29 cellular contexts compared by ENCODE assay signal in the genomic region with DNA sequence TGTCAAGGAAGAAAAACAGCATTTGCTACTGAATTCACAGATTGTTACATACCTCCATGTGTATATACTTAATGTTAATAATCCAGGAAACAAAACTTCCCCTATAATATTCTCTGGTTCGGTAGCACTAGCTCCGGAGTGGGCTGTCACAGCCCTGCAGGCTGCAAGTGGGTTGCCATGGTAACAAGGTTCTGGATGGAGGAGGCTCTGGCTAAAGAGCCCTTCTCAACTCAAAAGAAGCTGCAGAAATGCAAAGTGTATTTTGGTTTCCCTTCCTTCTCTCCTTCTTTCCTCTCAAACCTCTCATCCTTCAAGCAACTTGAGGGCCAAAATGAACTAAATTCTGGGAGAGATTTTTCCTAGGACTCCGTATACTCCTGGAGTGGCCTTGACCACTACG. TPM values are rescaled to one million over a fixed set of nuclear protein-coding genes. Genes with fewer than 3 reads are reported as not detected.
DNase-seq lines count a peak whose midpoint lies in the region; TF ChIP-seq lines count a peak whose summit lies in the region.
"Had no signal": no experiment of that assay in that cellular context is flagged by ENCODE, and none has a peak within 500 bp of the region (broad histone marks: within the 10 kb centered on the region; RNA-seq: fewer than 3 reads in every experiment).

No MANE protein-coding gene starts in this region.

- no peaks in the 10 kb centered on the region for H3K36me3 ChIP-seq in transverse colon
- H3K36me3 ChIP-seq: left lung had no signal

- H3K4me3 ChIP-seq in transverse colon = no peak overlapping the region
- H3K4me3 ChIP-seq: A549, left lung, smooth muscle cell had no signal

- intact Hi-C loops in head of caudate nucleus (cut with DNase I) = no loop called here
- intact Hi-C loops in transverse colon (cut with DNase I; ENCODE audit: low total_unique reads) = no loop called here

- H3K4me1 ChIP-seq in transverse colon = no peaks in the 10 kb centered on the region
- H3K4me1 ChIP-seq: A549, Caco-2, left lung had no signal

- H3K27ac ChIP-seq in temporal lobe (ENCODE audit: low read depth, low read length) (peak overlapping the region; percentile 44), transverse colon (no peak overlapping the region)
- H3K27ac ChIP-seq: A549, left lung had no signal

- H3K9me3 ChIP-seq in transverse colon = no peaks in the 10 kb centered on the region
- H3K9me3 ChIP-seq: A549, Caco-2, left lung had no signal

- TF ChIP-seq EP300 in transverse colon (IDR thresholded peaks at IDR 0.05; ENCODE audit: low read depth) = no peak

- WGBS in transverse colon (ENCODE audit: low coverage in 1 of 2), 2 donors = 53 to 66% methylated on average over 4 of the region's 4 CpGs

- peak; percentile 8 for DNase-seq in NCI-H82 (lab: John Stamatoyannopoulos, UW)
- DNase-seq in NCI-H82 treated with DMSO at 0.1 percent for 48 hours (lab: John Stamatoyannopoulos, UW; ENCODE audit: unreplicated experiment) = no peak
- DNase-seq in NCI-H2227 (lab: John Stamatoyannopoulos, UW; ENCODE audit: unreplicated experiment) = peak; percentile 84
- peak in 24 of 42 donors; percentile 7 to 64 (median 31) for DNase-seq in head of caudate nucleus
- DNase-seq in transverse colon = no peak
- DNase-seq in ecto neural progenitor cell (ENCODE audit: low spot score) = no peak
- DNase-seq in medulla oblongata (ENCODE audit: extremely low spot score) = no peak
- DNase-seq: activated CD8-positive, alpha-beta T cell treated with anti-CD3 and anti-CD28 coated beads, Interleukin-2, amount 10 ng/mL, durations not matched to agents 7 days and 5 days; activated gamma-delta T cell; activated naive CD8-positive, alpha-beta T cell treated with anti-CD3 and anti-CD28 coated beads, Interleukin-2, amount 50 U/mL, for 24 hours; Caco-2; cerebellar nuclear complex; effector memory CD4-positive, alpha-beta T cell; erythroblast; foreskin fibroblast; HFFc6; immature natural killer cell; left lung; naive thymus-derived CD8-positive, alpha-beta T cell; NCI-H146; stimulated activated CD4-positive, alpha-beta T cell treated with anti-CD3 and anti-CD28 coated beads, Interleukin-2, amount 100 ng/mL, for 24 hours; T-helper 1 cell had no signal

- no peaks in the 10 kb centered on the region for H3K27me3 ChIP-seq in transverse colon
- H3K27me3 ChIP-seq: left lung had no signal

- in situ Hi-C loops in transverse colon (cut with MboI; ENCODE audit: low pct_ligation_motif_present in 1 of 4, low pct_unique_long_range_greater_than_20kb in 1 of 4, low sequenced_read_pairs in 3 of 4) = no loop called here

- no peak for TF ChIP-seq CTCF in transverse colon (IDR thresholded peaks at IDR 0.05)

- no peak for TF ChIP-seq POLR2A in transverse colon (IDR thresholded peaks at IDR 0.05)

RNA-seq across cellular contexts. Expression of gene ASTN1, which starts 45.2 kb away (rescaled TPM):
- total RNA-seq in temporal lobe (72.5 TPM), transverse colon (1 to 10 TPM in 1 of 4 donors, under 1 TPM in 3; 0.27 to 3.0 (median 0.74) TPM)
- total RNA-seq: activated CD8-positive, alpha-beta T cell treated with anti-CD3 and anti-CD28 coated beads, Interleukin-2, amount 10 ng/mL, durations not matched to agents 7 days and 5 days; B cell; Caco-2; HFFc6; naive thymus-derived CD8-positive, alpha-beta T cell; osteocyte had no signal

RNA-seq across cellular contexts. Expression of gene BRINP2, which starts 51.4 kb away (rescaled TPM):
- total RNA-seq in temporal lobe (17.0 TPM), transverse colon (not detected)
- total RNA-seq: activated CD8-positive, alpha-beta T cell treated with anti-CD3 and anti-CD28 coated beads, Interleukin-2, amount 10 ng/mL, durations not matched to agents 7 days and 5 days; B cell; Caco-2; HFFc6; mesenteric fat pad; naive thymus-derived CD8-positive, alpha-beta T cell; osteocyte; smooth muscle cell; ureter had no signal

Comparison
In these comparisons a context has a peak if more than half of its experiments do, and no peak if none do; other contexts are left out.
1. DNase-seq: peak in NCI-H82 (single experiment), NCI-H2227 (single experiment) and head of caudate nucleus (24 of 42); none in NCI-H82 treated with DMSO at 0.1 percent for 48 hours (single experiment), transverse colon (single experiment), ecto neural progenitor cell (single experiment) and medulla oblongata (single experiment).
2. RNA of gene ASTN1, which starts 45.2 kb away (total RNA-seq): 72.5 TPM in temporal lobe (single experiment); 0.27 to 3.0 TPM in transverse colon; every median in the first group is over 10 times any median in the second.
3. RNA of gene BRINP2, which starts 51.4 kb away (total RNA-seq): 17.0 TPM in temporal lobe (single experiment); not detected in transverse colon; every median in the first group is over 10 times any median in the second.